14 cellular contexts compared by ENCODE assay signal in genomic region chr17:29649359-29649758, GRCh38.
"Had no signal": no experiment of that assay in that cellular context is flagged by ENCODE, and none has a peak within 500 bp of the region (broad histone marks: within the 10 kb centered on the region; RNA-seq: fewer than 3 reads in every experiment).

No MANE protein-coding gene starts in this region.

- H3K9me3 Mint-ChIP-seq: mesothelial cell of epicardium; stimulated activated naive B cell treated with anti-CD40 and anti-IgM and Interleukin-4, amounts not matched to agents 10 μg/mL and 1 μg/mL and 100 μg/mL, for 72 hours had no signal

- DNase-seq: activated CD4-positive, alpha-beta T cell treated with anti-CD3 and anti-CD28 coated beads, Interleukin-2, amount 50 U/mL, for 4 hours; activated gamma-delta T cell; aorta; dermis blood vessel endothelial cell; heart left ventricle; lower lobe of right lung; ovary; stimulated activated CD4-positive, alpha-beta T cell treated with anti-CD3 and anti-CD28 coated beads, Interleukin-12 subunit alpha, Interleukin-12 subunit beta, amount 100 ng/mL, for 4 hours; stimulated activated CD4-positive, alpha-beta T cell treated with anti-CD3 and anti-CD28 coated beads, Interleukin-2, amount 100 ng/mL, for 24 hours; stimulated activated naive B cell treated with anti-CD40 and anti-IgM and Interleukin-4, amounts not matched to agents 10 μg/mL and 1 μg/mL and 100 μg/mL, for 72 hours; SW 1271; trophoblast cell had no signal

- ATAC-seq: activated CD4-positive, CD25-positive, alpha-beta regulatory T cell treated with anti-CD3 and anti-CD28 coated beads, Interleukin-2, amount 50 U/mL, for 24 hours; heart left ventricle; lower lobe of right lung; stimulated activated naive B cell treated with anti-CD40 and anti-IgM and Interleukin-4, amounts not matched to agents 10 μg/mL and 1 μg/mL and 100 μg/mL, for 72 hours had no signal

- H3K4me3 ChIP-seq: heart left ventricle, lower lobe of right lung, ovary had no signal

- H3K27me3 Mint-ChIP-seq: stimulated activated naive B cell treated with anti-CD40 and anti-IgM and Interleukin-4, amounts not matched to agents 10 μg/mL and 1 μg/mL and 100 μg/mL, for 72 hours had no signal

- H3K9me3 ChIP-seq: heart left ventricle, lower lobe of right lung, ovary had no signal

- H3K27ac ChIP-seq: ovary had no signal

- H3K36me3 ChIP-seq: ovary had no signal

- H3K4me3 Mint-ChIP-seq: mesothelial cell of epicardium; stimulated activated naive B cell treated with anti-CD40 and anti-IgM and Interleukin-4, amounts not matched to agents 10 μg/mL and 1 μg/mL and 100 μg/mL, for 72 hours had no signal

- H3K27me3 ChIP-seq: heart left ventricle, ovary had no signal

- H3K27ac Mint-ChIP-seq: mesothelial cell of epicardium; stimulated activated naive B cell treated with anti-CD40 and anti-IgM and Interleukin-4, amounts not matched to agents 10 μg/mL and 1 μg/mL and 100 μg/mL, for 72 hours had no signal
